ENCODE assay signal across 1 cellular context in genomic region chr12:7092986-7093460, GRCh38.
TF ChIP-seq lines count a peak whose summit lies in the region.

No MANE protein-coding gene starts in this region.

TF ChIP-seq in A549, 52 proteins besides CTCF, POLR2A, EP300 and RAD21 (continued from another document):
- TF ChIP-seq HMGXB4 (CRISPR knock-in tag; IDR thresholded peaks at IDR 0.05; ENCODE audit: borderline replicate concordance) (no peak), TP53 (CRISPR knock-in tag; IDR thresholded peaks at IDR 0.05) (no peak), CHD2 (IDR thresholded peaks at IDR 0.05; ENCODE audit: low read length, partially characterized antibody) (no peak), ESRRA (IDR thresholded peaks at IDR 0.05; ENCODE audit: borderline replicate concordance, low read length) (no peak), CHD4 (IDR thresholded peaks at IDR 0.05; ENCODE audit: borderline replicate concordance) (no peak)
TF ChIP-seq in A549: peak in this region for 0.
